7 cellular contexts compared by ENCODE assay signal in genomic region chr3:50327943-50328691, GRCh38. TPM values are rescaled to one million over a fixed set of nuclear protein-coding genes. Genes with fewer than 3 reads are reported as not detected.
DNase-seq lines count a peak whose midpoint lies in the region; ATAC-seq, FAIRE-seq and TF ChIP-seq lines count a peak whose summit lies in the region.

A gene with protein sequence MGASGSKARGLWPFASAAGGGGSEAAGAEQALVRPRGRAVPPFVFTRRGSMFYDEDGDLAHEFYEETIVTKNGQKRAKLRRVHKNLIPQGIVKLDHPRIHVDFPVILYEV (minus strand): TSS chr3:50328223. CDS start chr3:50328099, 124 bp downstream.

- H3K9me3 ChIP-seq in astrocyte (ENCODE audit: insufficient read depth, low read depth, low read length): no peaks in the 10 kb centered on the region

- H3K4me1 ChIP-seq in astrocyte (ENCODE audit: insufficient read depth, low read length): peaks cover 14% of the 10 kb centered on the region

- H3K4me3 Mint-ChIP-seq in astrocyte (ENCODE audit: unreplicated experiment): peak within 1 kb of the TSS; percentile 94

- H3K4me3 ChIP-seq in astrocyte (ENCODE audit: insufficient read depth, low read depth, low read length): peak within 1 kb of the TSS; percentile 86

- H3K36me3 ChIP-seq in astrocyte (ENCODE audit: insufficient read depth, low read length): peaks cover 33% of the 10 kb centered on the region

- no peak for TF ChIP-seq CTCF in astrocyte (IDR thresholded peaks at IDR 0.05; ENCODE audit: insufficient read depth, low read depth, low read length)

- peak within 1 kb of the TSS; percentile 52 for H3K27ac ChIP-seq in astrocyte (ENCODE audit: low read depth, low read length)

- ATAC-seq in GM18502 (IDR thresholded peaks at IDR 0.05; ENCODE audit: poor library complexity, unreplicated experiment): peak; percentile 88
- ATAC-seq in HG02943 (IDR thresholded peaks at IDR 0.05; ENCODE audit: low read depth, unreplicated experiment): peak; percentile 87

- peaks cover 9% of the 10 kb centered on the region for H3K4me1 Mint-ChIP-seq in astrocyte (ENCODE audit: low read depth, unreplicated experiment)

- H3K27me3 ChIP-seq in astrocyte (ENCODE audit: insufficient read depth, low read length): no peaks in the 10 kb centered on the region

- peaks cover 10% of the 10 kb centered on the region for H3K36me3 Mint-ChIP-seq in astrocyte (ENCODE audit: low read depth, unreplicated experiment)

- H3K4me2 ChIP-seq in astrocyte (ENCODE audit: low read length): peak within 1 kb of the TSS; percentile 99

- peak within 1 kb of the TSS; percentile 54 for H2AFZ ChIP-seq in astrocyte (ENCODE audit: low read depth, low read length)

- no peaks in the 10 kb centered on the region for H3K9me3 Mint-ChIP-seq in astrocyte (ENCODE audit: unreplicated experiment)

- DNase-seq in NCI-H2029 (lab: John Stamatoyannopoulos, UW) (peak; percentile 91), T-helper 22 cell (ENCODE audit: low read depth) (peak; percentile 90), astrocyte (ENCODE audit: low read depth) (peak; percentile 87), hepatic stellate cell (ENCODE audit: low spot score) (peak; percentile 99), retina (peak; percentile 96)

- H3K27me3 Mint-ChIP-seq in astrocyte (ENCODE audit: low read depth, unreplicated experiment): no peaks in the 10 kb centered on the region

- peaks cover 55% of the 10 kb centered on the region for H3K79me2 ChIP-seq in astrocyte (ENCODE audit: insufficient read depth, low read length)

- H3K27ac Mint-ChIP-seq in astrocyte (ENCODE audit: unreplicated experiment): peak within 1 kb of the TSS; percentile 89

- H4K20me1 ChIP-seq in astrocyte (ENCODE audit: insufficient read depth, low read length): peaks cover 35% of the 10 kb centered on the region

- peak within 1 kb of the TSS; percentile 95 for H3K9ac ChIP-seq in astrocyte (ENCODE audit: low read length)

- FAIRE-seq in astrocyte (lab: Jason Lieb, UNC): peak; percentile 78

RNA-seq across cellular contexts. Expression of the gene that starts here (rescaled TPM):
- total RNA-seq in astrocyte: 39.5 and 41.4 TPM in 2 replicates

Comparison
In these comparisons a context has a peak if more than half of its experiments do, and no peak if none do; other contexts are left out.
1. Peak in every context shown above with its lines: DNase-seq, ATAC-seq, H3K4me3 ChIP-seq and H3K27ac ChIP-seq.